18 cellular contexts compared by ENCODE assay signal in genomic region chr10:11224321-11224720, GRCh38.
DNase-seq lines count a peak whose midpoint lies in the region; ATAC-seq and TF ChIP-seq lines count a peak whose summit lies in the region.
"Had no signal": no experiment of that assay in that cellular context is flagged by ENCODE, and none has a peak within 500 bp of the region (broad histone marks: within the 10 kb centered on the region; RNA-seq: fewer than 3 reads in every experiment).

No MANE protein-coding gene starts in this region.

- TF ChIP-seq CTCF in mammary epithelial cell (conservative IDR thresholded peaks at IDR 0.05 in 1 of 2, IDR thresholded peaks at IDR 0.05 in 1 of 2; ENCODE audit: extremely low read depth in 1 of 2, insufficient read depth in 1 of 2, low read depth in 1 of 2, low read length in 2 of 2): no peak

- H3K4me3 Mint-ChIP-seq in activated CD8-positive, alpha-beta memory T cell treated with anti-CD3 and anti-CD28 coated beads, Interleukin-2, amount 10 ng/mL, durations not matched to agents 7 days and 5 days: no peak overlapping the region
- H3K4me3 Mint-ChIP-seq in CD4-positive, CD25-positive, alpha-beta regulatory T cell: peak overlapping the region in 3 of 4 donors; percentile 39 to 63 (median 56)
- H3K4me3 Mint-ChIP-seq in activated T-helper 1 cell treated with anti-CD3 and anti-CD28 coated beads, Interleukin-12 subunit alpha, Interleukin-12 subunit beta, Interleukin-2, Interleukin-4 antibody, amounts not matched to agents 30 ng/mL and 10 ng/mL and 1 ng/mL, durations not matched to agents 14 hours and 24 hours and 36 hours: no peak overlapping the region
- peak overlapping the region in 6 of 10 donors; percentile 7 to 49 (median 20) for H3K4me3 Mint-ChIP-seq in naive thymus-derived CD8-positive, alpha-beta T cell
- H3K4me3 Mint-ChIP-seq: WTC11 had no signal

- intact Hi-C loops in activated T-helper 1 cell treated with anti-CD3 and anti-CD28 coated beads, Interleukin-12 subunit alpha, Interleukin-12 subunit beta, Interleukin-2, Interleukin-4 antibody, amounts not matched to agents 30 ng/mL and 10 ng/mL and 1 ng/mL, durations not matched to agents 14 hours and 24 hours and 36 hours (cut with micrococcal nuclease): no loop called here
- intact Hi-C loops in mammary epithelial cell (cut with micrococcal nuclease): no loop called here

- H3K27me3 Mint-ChIP-seq in activated CD8-positive, alpha-beta memory T cell treated with anti-CD3 and anti-CD28 coated beads, Interleukin-2, amount 10 ng/mL, durations not matched to agents 7 days and 5 days: no peaks in the 10 kb centered on the region
- H3K27me3 Mint-ChIP-seq in CD4-positive, CD25-positive, alpha-beta regulatory T cell: no peaks in the 10 kb centered on the region
- H3K27me3 Mint-ChIP-seq in activated T-helper 1 cell treated with anti-CD3 and anti-CD28 coated beads, Interleukin-12 subunit alpha, Interleukin-12 subunit beta, Interleukin-2, Interleukin-4 antibody, amounts not matched to agents 30 ng/mL and 10 ng/mL and 1 ng/mL, durations not matched to agents 14 hours and 24 hours and 36 hours (ENCODE audit: insufficient read depth): no peaks in the 10 kb centered on the region
- H3K27me3 Mint-ChIP-seq in naive thymus-derived CD8-positive, alpha-beta T cell: peaks cover 0 to 2% (median 0%) of the 10 kb centered on the region in 5 donors

- H3K4me3 ChIP-seq in CD4-positive, CD25-positive, alpha-beta regulatory T cell (ENCODE audit: low read depth, low read length): no peak overlapping the region
- H3K4me3 ChIP-seq in mammary epithelial cell (replicated peaks in 1 of 3; ENCODE audit: insufficient read depth in 1 of 3, low read depth in 2 of 3, low read length in 3 of 3): no peak overlapping the region
- H3K4me3 ChIP-seq: hepatocyte, skin epidermis, uterus had no signal

- H3K36me3 Mint-ChIP-seq in activated CD8-positive, alpha-beta memory T cell treated with anti-CD3 and anti-CD28 coated beads, Interleukin-2, amount 10 ng/mL, durations not matched to agents 7 days and 5 days: peaks cover 80% of the 10 kb centered on the region
- H3K36me3 Mint-ChIP-seq in CD4-positive, CD25-positive, alpha-beta regulatory T cell: peaks cover 38% of the 10 kb centered on the region
- peaks cover 57% of the 10 kb centered on the region for H3K36me3 Mint-ChIP-seq in activated T-helper 1 cell treated with anti-CD3 and anti-CD28 coated beads, Interleukin-12 subunit alpha, Interleukin-12 subunit beta, Interleukin-2, Interleukin-4 antibody, amounts not matched to agents 30 ng/mL and 10 ng/mL and 1 ng/mL, durations not matched to agents 14 hours and 24 hours and 36 hours (ENCODE audit: low read depth)
- H3K36me3 Mint-ChIP-seq in naive thymus-derived CD8-positive, alpha-beta T cell: peaks cover 6 to 72% (median 12%) of the 10 kb centered on the region in 3 donors
- H3K36me3 Mint-ChIP-seq: WTC11 had no signal

- no peaks in the 10 kb centered on the region for H3K9me3 Mint-ChIP-seq in activated CD8-positive, alpha-beta memory T cell treated with anti-CD3 and anti-CD28 coated beads, Interleukin-2, amount 10 ng/mL, durations not matched to agents 7 days and 5 days (ENCODE audit: low read depth)
- no peaks in the 10 kb centered on the region for H3K9me3 Mint-ChIP-seq in CD4-positive, CD25-positive, alpha-beta regulatory T cell
- no peaks in the 10 kb centered on the region for H3K9me3 Mint-ChIP-seq in activated T-helper 1 cell treated with anti-CD3 and anti-CD28 coated beads, Interleukin-12 subunit alpha, Interleukin-12 subunit beta, Interleukin-2, Interleukin-4 antibody, amounts not matched to agents 30 ng/mL and 10 ng/mL and 1 ng/mL, durations not matched to agents 14 hours and 24 hours and 36 hours
- H3K9me3 Mint-ChIP-seq in naive thymus-derived CD8-positive, alpha-beta T cell: no peaks in the 10 kb centered on the region
- H3K9me3 Mint-ChIP-seq: WTC11 had no signal

- in situ Hi-C loops in mammary epithelial cell (cut with MboI; ENCODE audit: low sequenced_read_pairs in 2 of 2): no loop called here

- no peak overlapping the region for H3K9ac ChIP-seq in mammary epithelial cell (ENCODE audit: insufficient read depth, low read length)

- no TSS peak for BruUV-seq in mammary epithelial cell (replicated peaks; lab: Mats Ljungman, UMichigan)

- no peaks in the 10 kb centered on the region for H4K20me1 ChIP-seq in mammary epithelial cell (ENCODE audit: insufficient read depth, low read length)

- CTCF ChIA-PET in activated CD8-positive, alpha-beta memory T cell treated with anti-CD3 and anti-CD28 coated beads, Interleukin-2, amount 10 ng/mL, durations not matched to agents 7 days and 5 days (lab: Charles Lee): interaction anchor here (2.6 kb wide), 1 partner anchor 18 kb away, joined by 6 read pairs; no protein-coding TSS in a partner anchor
- CTCF ChIA-PET in mammary epithelial cell (lab: Charles Lee; ENCODE audit: low non-redundant PET): no interaction called here

- H3K4me1 Mint-ChIP-seq in activated CD8-positive, alpha-beta memory T cell treated with anti-CD3 and anti-CD28 coated beads, Interleukin-2, amount 10 ng/mL, durations not matched to agents 7 days and 5 days: peaks cover 92% of the 10 kb centered on the region
- peaks cover 54 to 90% (median 79%) of the 10 kb centered on the region in 4 donors for H3K4me1 Mint-ChIP-seq in CD4-positive, CD25-positive, alpha-beta regulatory T cell
- H3K4me1 Mint-ChIP-seq in activated T-helper 1 cell treated with anti-CD3 and anti-CD28 coated beads, Interleukin-12 subunit alpha, Interleukin-12 subunit beta, Interleukin-2, Interleukin-4 antibody, amounts not matched to agents 30 ng/mL and 10 ng/mL and 1 ng/mL, durations not matched to agents 14 hours and 24 hours and 36 hours (ENCODE audit: low read depth): peaks cover 94% of the 10 kb centered on the region
- H3K4me1 Mint-ChIP-seq in naive thymus-derived CD8-positive, alpha-beta T cell: peaks cover 55 to 99% (median 81%) of the 10 kb centered on the region in 4 donors

- peaks cover 74% of the 10 kb centered on the region for H3K36me3 ChIP-seq in CD4-positive, CD25-positive, alpha-beta regulatory T cell (ENCODE audit: control insufficient read depth, insufficient read depth, low read length)
- no peaks in the 10 kb centered on the region for H3K36me3 ChIP-seq in mammary epithelial cell (ENCODE audit: insufficient read depth, low read length)
- H3K36me3 ChIP-seq: uterus had no signal

- H3K79me2 ChIP-seq in mammary epithelial cell (ENCODE audit: insufficient read depth, low read length): no peaks in the 10 kb centered on the region
- H3K79me2 ChIP-seq: hepatocyte had no signal

- no peak for DNase-seq in activated CD8-positive, alpha-beta memory T cell treated with anti-CD3 and anti-CD28 coated beads, Interleukin-2, amount 10 ng/mL, durations not matched to agents 7 days and 5 days
- DNase-seq in activated CD8-positive, alpha-beta memory T cell treated with anti-CD3 and anti-CD28 coated beads, Interleukin-2, amount 50 U/mL, for 4 hours: no peak
- no peak for DNase-seq in CD4-positive, CD25-positive, alpha-beta regulatory T cell
- DNase-seq in activated T-helper 1 cell treated with anti-CD3 and anti-CD28 coated beads, Interleukin-12 subunit alpha, Interleukin-12 subunit beta, Interleukin-2, Interleukin-4 antibody, amounts not matched to agents 30 ng/mL and 10 ng/mL and 1 ng/mL, durations not matched to agents 14 hours and 24 hours and 36 hours (ENCODE audit: low spot score): no peak
- no peak for DNase-seq in naive thymus-derived CD8-positive, alpha-beta T cell
- no peak for DNase-seq in HuH-7 (ENCODE audit: low spot score)
- DNase-seq in GF-D8 (lab: John Stamatoyannopoulos, UW): no peak
- no peak for DNase-seq in mammary epithelial cell
- DNase-seq: dermis blood vessel endothelial cell; KBM-7; NCI-H1694 treated with DMSO at 0.1 percent for 48 hours; NCI-H82; PC-3; stimulated activated CD4-positive, alpha-beta T cell treated with anti-CD3 and anti-CD28 coated beads, Interleukin-4, amount 100 ng/mL, for 1 hour; uterus had no signal

- H3K4me2 ChIP-seq in mammary epithelial cell (ENCODE audit: insufficient read depth, low read depth, low read length): no peak overlapping the region
- H3K4me2 ChIP-seq: hepatocyte had no signal

- H2AFZ ChIP-seq in mammary epithelial cell (ENCODE audit: low read depth, low read length): no peak overlapping the region
- H2AFZ ChIP-seq: hepatocyte had no signal

- peaks cover 57% of the 10 kb centered on the region for H3K4me1 ChIP-seq in CD4-positive, CD25-positive, alpha-beta regulatory T cell (ENCODE audit: control insufficient read depth, insufficient read depth, low read length, poor library complexity, severe bottlenecking)
- no peaks in the 10 kb centered on the region for H3K4me1 ChIP-seq in mammary epithelial cell (ENCODE audit: insufficient read depth, low read length)
- H3K4me1 ChIP-seq: uterus had no signal

- POLR2A ChIA-PET in naive thymus-derived CD8-positive, alpha-beta T cell (lab: Charles Lee): interaction anchor here (4.0 to 4.8 kb wide), 2 partner anchors 13 to 60 kb away, joined by 28 to 31 read pairs; no protein-coding TSS in a partner anchor

- H3K9me3 ChIP-seq in CD4-positive, CD25-positive, alpha-beta regulatory T cell (ENCODE audit: control insufficient read depth in 2 of 2, low read length in 2 of 2): no peaks in the 10 kb centered on the region
- peaks cover 13% of the 10 kb centered on the region for H3K9me3 ChIP-seq in mammary epithelial cell (replicated peaks; ENCODE audit: insufficient read depth, low read length)
- H3K9me3 ChIP-seq: uterus had no signal

- H3K27ac Mint-ChIP-seq in activated CD8-positive, alpha-beta memory T cell treated with anti-CD3 and anti-CD28 coated beads, Interleukin-2, amount 10 ng/mL, durations not matched to agents 7 days and 5 days: peak overlapping the region; percentile 26
- H3K27ac Mint-ChIP-seq in CD4-positive, CD25-positive, alpha-beta regulatory T cell: peak overlapping the region; percentile 7 to 94 (median 90)
- peak overlapping the region; percentile 91 for H3K27ac Mint-ChIP-seq in activated T-helper 1 cell treated with anti-CD3 and anti-CD28 coated beads, Interleukin-12 subunit alpha, Interleukin-12 subunit beta, Interleukin-2, Interleukin-4 antibody, amounts not matched to agents 30 ng/mL and 10 ng/mL and 1 ng/mL, durations not matched to agents 14 hours and 24 hours and 36 hours
- H3K27ac Mint-ChIP-seq in naive thymus-derived CD8-positive, alpha-beta T cell: peak overlapping the region in 9 of 10 donors; percentile 58 to 96 (median 89)
- H3K27ac Mint-ChIP-seq: WTC11 had no signal

- H3K27me3 ChIP-seq in CD4-positive, CD25-positive, alpha-beta regulatory T cell (ENCODE audit: control insufficient read depth, insufficient read depth, low read length): no peaks in the 10 kb centered on the region
- H3K27me3 ChIP-seq in mammary epithelial cell (ENCODE audit: insufficient read depth, low read length): no peaks in the 10 kb centered on the region
- H3K27me3 ChIP-seq: hepatocyte, uterus had no signal

- peak overlapping the region; percentile 24 for H3K27ac ChIP-seq in CD4-positive, CD25-positive, alpha-beta regulatory T cell (ENCODE audit: insufficient read depth, low read length, poor library complexity, severe bottlenecking)
- H3K27ac ChIP-seq in mammary epithelial cell (ENCODE audit: insufficient read depth, low read depth, low read length): no peak overlapping the region
- H3K27ac ChIP-seq: hepatocyte, skin epidermis, uterus had no signal

- ATAC-seq in activated CD8-positive, alpha-beta memory T cell treated with anti-CD3 and anti-CD28 coated beads, Interleukin-2, amount 10 ng/mL, durations not matched to agents 7 days and 5 days: no peak
- ATAC-seq in CD4-positive, CD25-positive, alpha-beta regulatory T cell (ENCODE audit: low read depth in 2 of 2): no peak
- ATAC-seq in naive thymus-derived CD8-positive, alpha-beta T cell: no peak
- ATAC-seq: PC-3 had no signal

- WGBS in mammary epithelial cell (ENCODE audit: low coverage, missing lambda C conversion rate): 65% methylated on average over 4 of the region's 5 CpGs

- dilution Hi-C loops in mammary epithelial cell (cut with HindIII; ENCODE audit: low sequenced_read_pairs): no loop called here

Comparison
In these comparisons a context has a peak if more than half of its experiments do, and no peak if none do; other contexts are left out.
1. H3K27ac Mint-ChIP-seq: peak in every context shown above with its lines; median percentile 91 in activated T-helper 1 cell treated with anti-CD3 and anti-CD28 coated beads, Interleukin-12 subunit alpha, Interleukin-12 subunit beta, Interleukin-2, Interleukin-4 antibody, amounts not matched to agents 30 ng/mL and 10 ng/mL and 1 ng/mL, durations not matched to agents 14 hours and 24 hours and 36 hours; 90 in CD4-positive, CD25-positive, alpha-beta regulatory T cell; 89 in naive thymus-derived CD8-positive, alpha-beta T cell; 26 in activated CD8-positive, alpha-beta memory T cell treated with anti-CD3 and anti-CD28 coated beads, Interleukin-2, amount 10 ng/mL, durations not matched to agents 7 days and 5 days.
2. H3K4me3 Mint-ChIP-seq: peak in CD4-positive, CD25-positive, alpha-beta regulatory T cell (3 of 4) and naive thymus-derived CD8-positive, alpha-beta T cell (6 of 10); none in activated CD8-positive, alpha-beta memory T cell treated with anti-CD3 and anti-CD28 coated beads, Interleukin-2, amount 10 ng/mL, durations not matched to agents 7 days and 5 days (single experiment) and activated T-helper 1 cell treated with anti-CD3 and anti-CD28 coated beads, Interleukin-12 subunit alpha, Interleukin-12 subunit beta, Interleukin-2, Interleukin-4 antibody, amounts not matched to agents 30 ng/mL and 10 ng/mL and 1 ng/mL, durations not matched to agents 14 hours and 24 hours and 36 hours (single experiment).